In genomic region chr2:113178069-113178468, GRCh38 we compare ENCODE assay signal across 24 cellular contexts. TPM values are rescaled to one million over a fixed set of nuclear protein-coding genes. Genes with fewer than 3 reads are reported as not detected.
A peak's percentile ranks its signal among the peaks of the same experiment; 100 is the strongest.
DNase-seq lines count a peak whose midpoint lies in the region; ATAC-seq and TF ChIP-seq lines count a peak whose summit lies in the region.
"Had no signal": no experiment of that assay in that cellular context is flagged by ENCODE, and none has a peak within 500 bp of the region (broad histone marks: within the 10 kb centered on the region; RNA-seq: fewer than 3 reads in every experiment).

No MANE protein-coding gene starts in this region.

- peaks cover 74% of the 10 kb centered on the region for H3K36me3 Mint-ChIP-seq in activated CD4-positive, alpha-beta T cell treated with anti-CD3 and anti-CD28 coated beads, Interleukin-2, amount 10 ng/mL, durations not matched to agents 24 days and 14 days (ENCODE audit: low read depth)
- peaks cover 0 to 63% (median 8%) of the 10 kb centered on the region in 3 donors for H3K36me3 Mint-ChIP-seq in CD8-positive, alpha-beta memory T cell
- peaks cover 69% of the 10 kb centered on the region for H3K36me3 Mint-ChIP-seq in activated naive CD8-positive, alpha-beta T cell treated with anti-CD3 and anti-CD28 coated beads for 36 hours
- H3K36me3 Mint-ChIP-seq: brain had no signal

- H4K20me1 ChIP-seq in hepatocyte (ENCODE audit: insufficient read depth, poor library complexity, severe bottlenecking): no peaks in the 10 kb centered on the region

- peaks cover 81% of the 10 kb centered on the region for H3K4me1 ChIP-seq in CD8-positive, alpha-beta memory T cell (ENCODE audit: insufficient read depth, low read length)
- H3K4me1 ChIP-seq in neutrophil (ENCODE audit: control insufficient read depth in 1 of 2, insufficient read depth in 1 of 2, low read depth in 1 of 2, low read length in 1 of 2) (peaks cover 84 to 100% of the 10 kb centered on the region in 2 experiments), hepatocyte (ENCODE audit: insufficient read depth) (peaks cover 15% of the 10 kb centered on the region)
- H3K4me1 ChIP-seq: A549 had no signal

- WGBS in hepatocyte (ENCODE audit: low lambda C conversion rate, missing lambda C conversion rate): 70% methylated on average over 6 of the region's 6 CpGs

- intact Hi-C loops in activated CD4-positive, alpha-beta T cell treated with anti-CD3 and anti-CD28 coated beads, Interleukin-2, amount 10 ng/mL, durations not matched to agents 24 days and 14 days (cut with micrococcal nuclease): loop anchor here (10.0 kb wide), 1 partner anchor 923 kb away; the partner anchor contains the start of gene ZC3H8

- TF ChIP-seq CTCF in neutrophil (IDR thresholded peaks at IDR 0.05) (no peak), hepatocyte (IDR thresholded peaks at IDR 0.05; ENCODE audit: poor library complexity) (no peak)

- H3K4me3 ChIP-seq in CD8-positive, alpha-beta memory T cell (ENCODE audit: low read length): no peak overlapping the region
- H3K4me3 ChIP-seq in neutrophil (ENCODE audit: low read depth in 1 of 2, low read length in 1 of 2) (no peak overlapping the region), hepatocyte (no peak overlapping the region)
- H3K4me3 ChIP-seq: A549 had no signal

- CTCF ChIA-PET in CD8-positive, alpha-beta memory T cell (lab: Charles Lee): interaction anchor here (0.9 to 8.0 kb wide), 2 partner anchors 21 to 39 kb away, joined by 6 to 117 read pairs; no protein-coding TSS in a partner anchor

- H3K27me3 Mint-ChIP-seq in activated CD4-positive, alpha-beta T cell treated with anti-CD3 and anti-CD28 coated beads, Interleukin-2, amount 10 ng/mL, durations not matched to agents 24 days and 14 days: no peaks in the 10 kb centered on the region
- H3K27me3 Mint-ChIP-seq in CD8-positive, alpha-beta memory T cell: peaks cover 0 to 3% of the 10 kb centered on the region in 2 donors
- H3K27me3 Mint-ChIP-seq in activated naive CD8-positive, alpha-beta T cell treated with anti-CD3 and anti-CD28 coated beads for 36 hours: no peaks in the 10 kb centered on the region

- H3K9me3 ChIP-seq in CD8-positive, alpha-beta memory T cell (ENCODE audit: low read length): no peaks in the 10 kb centered on the region
- H3K9me3 ChIP-seq in neutrophil (no peaks in the 10 kb centered on the region), hepatocyte (ENCODE audit: low read depth) (no peaks in the 10 kb centered on the region)
- H3K9me3 ChIP-seq: A549 had no signal

- H3K9me3 Mint-ChIP-seq in activated CD4-positive, alpha-beta T cell treated with anti-CD3 and anti-CD28 coated beads, Interleukin-2, amount 10 ng/mL, durations not matched to agents 24 days and 14 days: no peaks in the 10 kb centered on the region
- peaks cover 0 to 3% (median 0%) of the 10 kb centered on the region in 5 donors for H3K9me3 Mint-ChIP-seq in CD8-positive, alpha-beta memory T cell
- H3K9me3 Mint-ChIP-seq in activated naive CD8-positive, alpha-beta T cell treated with anti-CD3 and anti-CD28 coated beads for 36 hours: no peaks in the 10 kb centered on the region
- H3K9me3 Mint-ChIP-seq: brain, neural crest cell had no signal

- H3K27me3 ChIP-seq in CD8-positive, alpha-beta memory T cell (ENCODE audit: insufficient read depth, low read length, poor library complexity, severe bottlenecking): no peaks in the 10 kb centered on the region
- H3K27me3 ChIP-seq in neutrophil: no peaks in the 10 kb centered on the region
- H3K27me3 ChIP-seq in hepatocyte: no peaks in the 10 kb centered on the region

- no peak for DNase-seq in activated CD4-positive, alpha-beta T cell treated with anti-CD3 and anti-CD28 coated beads, Interleukin-2, amount 10 ng/mL, durations not matched to agents 24 days and 14 days
- no peak for DNase-seq in activated CD4-positive, alpha-beta T cell treated with anti-CD3 and anti-CD28 coated beads for 48 hours
- DNase-seq in CD8-positive, alpha-beta memory T cell: no peak
- DNase-seq in activated naive CD8-positive, alpha-beta T cell treated with anti-CD3 and anti-CD28 coated beads for 36 hours: no peak
- DNase-seq in NCI-H2227 treated with DMSO at 0.1 percent for 48 hours (lab: John Stamatoyannopoulos, UW) (no peak), hepatocyte (ENCODE audit: low spot score) (no peak)
- DNase-seq: activated CD4-positive, alpha-beta T cell treated with anti-CD3 and anti-CD28 coated beads for 4 hours; C1 segment of cervical spinal cord; cortex of kidney; foreskin fibroblast; hippocampal formation; Karpas-422; kidney glomerular epithelial cell; mesenchymal stem cell; NCI-H1092 treated with DMSO at 0.1 percent for 48 hours; NCI-H69; OCI-M1; T1000 had no signal

- H3K27ac Mint-ChIP-seq in activated CD4-positive, alpha-beta T cell treated with anti-CD3 and anti-CD28 coated beads, Interleukin-2, amount 10 ng/mL, durations not matched to agents 24 days and 14 days: peak overlapping the region; percentile 87
- peak overlapping the region; percentile 67 to 97 (median 89) for H3K27ac Mint-ChIP-seq in CD8-positive, alpha-beta memory T cell
- peak overlapping the region; percentile 68 for H3K27ac Mint-ChIP-seq in activated naive CD8-positive, alpha-beta T cell treated with anti-CD3 and anti-CD28 coated beads for 36 hours

- H3K9me2 ChIP-seq in hepatocyte (replicated peaks; ENCODE audit: insufficient read depth): no peaks in the 10 kb centered on the region

- no peak overlapping the region for H2AFZ ChIP-seq in hepatocyte

- H3K4me1 Mint-ChIP-seq in activated CD4-positive, alpha-beta T cell treated with anti-CD3 and anti-CD28 coated beads, Interleukin-2, amount 10 ng/mL, durations not matched to agents 24 days and 14 days: peaks cover 75% of the 10 kb centered on the region
- H3K4me1 Mint-ChIP-seq in CD8-positive, alpha-beta memory T cell: peaks cover 79 to 94% (median 85%) of the 10 kb centered on the region in 3 donors
- H3K4me1 Mint-ChIP-seq in activated naive CD8-positive, alpha-beta T cell treated with anti-CD3 and anti-CD28 coated beads for 36 hours: peaks cover 74% of the 10 kb centered on the region

- H3K4me3 Mint-ChIP-seq in activated CD4-positive, alpha-beta T cell treated with anti-CD3 and anti-CD28 coated beads, Interleukin-2, amount 10 ng/mL, durations not matched to agents 24 days and 14 days: peak overlapping the region; percentile 88
- peak overlapping the region; percentile 37 to 95 (median 92) for H3K4me3 Mint-ChIP-seq in CD8-positive, alpha-beta memory T cell
- peak overlapping the region; percentile 59 for H3K4me3 Mint-ChIP-seq in activated naive CD8-positive, alpha-beta T cell treated with anti-CD3 and anti-CD28 coated beads for 36 hours
- H3K4me3 Mint-ChIP-seq: brain, neural crest cell had no signal

- ATAC-seq in GM18519 (IDR thresholded peaks at IDR 0.05; ENCODE audit: low FRiP score, unreplicated experiment): no peak
- ATAC-seq: A549 had no signal

- H3K79me2 ChIP-seq in hepatocyte: no peaks in the 10 kb centered on the region

- no peak overlapping the region for H3K4me2 ChIP-seq in hepatocyte
- H3K4me2 ChIP-seq: A549 had no signal

- POLR2A ChIA-PET in CD8-positive, alpha-beta memory T cell (lab: Charles Lee): no interaction called here

- no peak overlapping the region for H3K27ac ChIP-seq in CD8-positive, alpha-beta memory T cell (ENCODE audit: low read depth, low read length)
- H3K27ac ChIP-seq in neutrophil (peak overlapping the region; percentile 92), hepatocyte (no peak overlapping the region)
- H3K27ac ChIP-seq: A549 had no signal

- H3K36me3 ChIP-seq in CD8-positive, alpha-beta memory T cell (ENCODE audit: insufficient read depth, low read length): peaks cover 22% of the 10 kb centered on the region
- H3K36me3 ChIP-seq in neutrophil (peaks cover 49% of the 10 kb centered on the region), hepatocyte (replicated peaks; ENCODE audit: insufficient read depth, low read depth) (no peaks in the 10 kb centered on the region)

RNA-seq across cellular contexts. Expression of gene PSD4, which starts 4.3 kb away (rescaled TPM):
- 268 and 278 TPM in 2 replicates for total RNA-seq in activated CD4-positive, alpha-beta T cell treated with anti-CD3 and anti-CD28 coated beads, Interleukin-2, amount 10 ng/mL, durations not matched to agents 24 days and 14 days
- total RNA-seq in CD8-positive, alpha-beta memory T cell: 100 to 1,000 TPM; 192 to 193 TPM
- 42.1 TPM for polyA plus RNA-seq in CD8-positive, alpha-beta memory T cell
- 100 to 1,000 TPM; 194 to 198 TPM for total RNA-seq in activated naive CD8-positive, alpha-beta T cell treated with anti-CD3 and anti-CD28 coated beads for 36 hours
- 22.6 and 26.5 TPM in 2 replicates for total RNA-seq in hepatocyte
- polyA plus RNA-seq in hepatocyte: 11.5 and 15.1 TPM in 2 replicates

RNA-seq across cellular contexts. Expression of gene IL1RN, which starts 50.7 kb away (rescaled TPM):
- total RNA-seq in activated CD4-positive, alpha-beta T cell treated with anti-CD3 and anti-CD28 coated beads, Interleukin-2, amount 10 ng/mL, durations not matched to agents 24 days and 14 days: 3.0 and 3.3 TPM in 2 replicates
- 1 to 10 TPM; 1.2 to 2.3 TPM for total RNA-seq in CD8-positive, alpha-beta memory T cell
- not detected for polyA plus RNA-seq in CD8-positive, alpha-beta memory T cell
- under 1 TPM; 0.19 to 0.30 TPM for total RNA-seq in activated naive CD8-positive, alpha-beta T cell treated with anti-CD3 and anti-CD28 coated beads for 36 hours
- 3.1 and 4.3 TPM in 2 replicates for total RNA-seq in hepatocyte
- polyA plus RNA-seq in hepatocyte: 4.5 and 7.3 TPM in 2 replicates
- total RNA-seq: HT1080, neural crest cell had no signal
